In the genomic region with DNA sequence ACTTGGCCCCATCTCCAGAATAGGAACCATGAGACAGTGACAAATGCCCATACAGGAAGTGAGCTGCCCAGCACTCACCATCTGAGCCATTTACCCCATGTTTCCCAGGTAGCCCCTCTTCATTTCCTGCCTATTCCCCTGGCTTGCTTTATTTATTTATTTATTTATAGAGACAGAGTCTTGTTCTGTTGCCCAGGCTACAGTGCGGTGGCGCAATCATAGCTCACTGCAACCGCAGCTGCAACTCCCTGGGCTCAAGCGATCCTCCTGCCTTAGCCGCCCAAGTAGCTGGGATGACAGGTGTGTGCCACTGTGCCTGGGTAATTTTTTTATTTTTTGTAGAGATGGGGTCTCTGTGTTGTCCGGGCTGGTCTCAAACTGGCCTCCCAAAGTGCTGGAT, we compare ENCODE assay signal across 18 cellular contexts.
DNase-seq lines count a peak whose midpoint lies in the region; ATAC-seq and TF ChIP-seq lines count a peak whose summit lies in the region.
"Had no signal": no experiment of that assay in that cellular context is flagged by ENCODE, and none has a peak within 500 bp of the region (broad histone marks: within the 10 kb centered on the region; RNA-seq: fewer than 3 reads in every experiment).

No MANE protein-coding gene starts in this region.

- H4K20me1 ChIP-seq in mammary epithelial cell (ENCODE audit: insufficient read depth, low read length) = no peaks in the 10 kb centered on the region

- H3K4me3 ChIP-seq in thoracic aorta (no peak overlapping the region), mammary epithelial cell (replicated peaks in 1 of 3; ENCODE audit: insufficient read depth in 1 of 3, low read depth in 2 of 3, low read length in 3 of 3) (no peak overlapping the region)
- H3K4me3 ChIP-seq: hepatocyte, lung, smooth muscle cell, thyroid gland had no signal

- H3K9me3 Mint-ChIP-seq in activated CD4-positive, alpha-beta T cell treated with anti-CD3 and anti-CD28 coated beads, Interleukin-2, amount 10 ng/mL, durations not matched to agents 24 days and 14 days = no peaks in the 10 kb centered on the region

- H3K36me3 Mint-ChIP-seq in activated CD4-positive, alpha-beta T cell treated with anti-CD3 and anti-CD28 coated beads, Interleukin-2, amount 10 ng/mL, durations not matched to agents 24 days and 14 days (ENCODE audit: low read depth) = peaks cover 25% of the 10 kb centered on the region

- H3K27me3 ChIP-seq in thoracic aorta (replicated peaks; ENCODE audit: insufficient read depth) = no peaks in the 10 kb centered on the region
- no peaks in the 10 kb centered on the region for H3K27me3 ChIP-seq in mammary epithelial cell (ENCODE audit: insufficient read depth, low read length)
- H3K27me3 ChIP-seq: hepatocyte, thyroid gland had no signal

- in situ Hi-C loops in mammary epithelial cell (cut with MboI; ENCODE audit: low sequenced_read_pairs in 2 of 2) = no loop called here

- TF ChIP-seq CTCF in thoracic aorta (IDR thresholded peaks at IDR 0.05) (no peak), mammary epithelial cell (conservative IDR thresholded peaks at IDR 0.05 in 1 of 2, IDR thresholded peaks at IDR 0.05 in 1 of 2; ENCODE audit: extremely low read depth in 1 of 2, insufficient read depth in 1 of 2, low read depth in 1 of 2, low read length in 2 of 2) (no peak)

- H3K4me1 Mint-ChIP-seq in activated CD4-positive, alpha-beta T cell treated with anti-CD3 and anti-CD28 coated beads, Interleukin-2, amount 10 ng/mL, durations not matched to agents 24 days and 14 days = peaks cover 57% of the 10 kb centered on the region

- no peaks in the 10 kb centered on the region for H3K79me2 ChIP-seq in mammary epithelial cell (ENCODE audit: insufficient read depth, low read length)
- H3K79me2 ChIP-seq: hepatocyte had no signal

- H3K9me3 ChIP-seq in thoracic aorta (no peaks in the 10 kb centered on the region), mammary epithelial cell (replicated peaks; ENCODE audit: insufficient read depth, low read length) (no peaks in the 10 kb centered on the region)
- H3K9me3 ChIP-seq: thyroid gland had no signal

- dilution Hi-C loops in mammary epithelial cell (cut with HindIII; ENCODE audit: low sequenced_read_pairs) = no loop called here

- no TSS peak for BruUV-seq in mammary epithelial cell (replicated peaks; lab: Mats Ljungman, UMichigan)

- H3K27ac Mint-ChIP-seq in activated CD4-positive, alpha-beta T cell treated with anti-CD3 and anti-CD28 coated beads, Interleukin-2, amount 10 ng/mL, durations not matched to agents 24 days and 14 days = no peak overlapping the region

- WGBS in mammary epithelial cell (ENCODE audit: low coverage, missing lambda C conversion rate) = 95% methylated on average over 3 of the region's 6 CpGs

- no peak overlapping the region for H2AFZ ChIP-seq in mammary epithelial cell (ENCODE audit: low read depth, low read length)
- H2AFZ ChIP-seq: hepatocyte had no signal

- H3K27me3 Mint-ChIP-seq in activated CD4-positive, alpha-beta T cell treated with anti-CD3 and anti-CD28 coated beads, Interleukin-2, amount 10 ng/mL, durations not matched to agents 24 days and 14 days = peaks cover 11% of the 10 kb centered on the region

- ATAC-seq in thoracic aorta (ENCODE audit: insufficient number of reproducible peaks, low FRiP score, low read depth) = no peak

- DNase-seq in activated CD4-positive, alpha-beta T cell treated with anti-CD3 and anti-CD28 coated beads, Interleukin-2, amount 10 ng/mL, durations not matched to agents 24 days and 14 days = no peak
- no peak for DNase-seq in activated CD4-positive, alpha-beta T cell treated with anti-CD3 and anti-CD28 coated beads, Interleukin-2, amount 50 U/mL, for 1 hour
- DNase-seq in NOMO-1 treated with DMSO at 0.1 percent for 48 hours (lab: John Stamatoyannopoulos, UW; ENCODE audit: unreplicated experiment) = peak; percentile 74
- peak; percentile 19 for DNase-seq in fibroblast of gingiva (ENCODE audit: low read depth)
- no peak for DNase-seq in thoracic aorta (ENCODE audit: low spot score)
- no peak for DNase-seq in head of caudate nucleus
- DNase-seq in NCI-H446 treated with DMSO at 0.1 percent for 48 hours (lab: John Stamatoyannopoulos, UW) = no peak
- no peak for DNase-seq in mammary epithelial cell
- DNase-seq: activated effector memory CD4-positive, alpha-beta T cell treated with anti-CD3 and anti-CD28 coated beads, Interleukin-2, amount 50 U/mL, for 16 hours; central memory CD4-positive, alpha-beta T cell; NCI-H1436 treated with DMSO at 0.1 percent for 48 hours; NCI-H526 treated with DMSO at 0.1 percent for 48 hours; occipital lobe; thyroid gland had no signal

- H3K9ac ChIP-seq in mammary epithelial cell (ENCODE audit: insufficient read depth, low read length) = no peak overlapping the region

- intact Hi-C loops in activated CD4-positive, alpha-beta T cell treated with anti-CD3 and anti-CD28 coated beads, Interleukin-2, amount 10 ng/mL, durations not matched to agents 24 days and 14 days (cut with micrococcal nuclease) = no loop called here
- intact Hi-C loops in head of caudate nucleus (cut with DNase I) = no loop called here
- intact Hi-C loops in mammary epithelial cell (cut with micrococcal nuclease) = no loop called here

- no peak overlapping the region for H3K4me2 ChIP-seq in mammary epithelial cell (ENCODE audit: insufficient read depth, low read depth, low read length)
- H3K4me2 ChIP-seq: hepatocyte had no signal

- CTCF ChIA-PET in mammary epithelial cell (lab: Charles Lee; ENCODE audit: low non-redundant PET) = no interaction called here

- H3K36me3 ChIP-seq in thoracic aorta = no peaks in the 10 kb centered on the region
- no peaks in the 10 kb centered on the region for H3K36me3 ChIP-seq in mammary epithelial cell (ENCODE audit: insufficient read depth, low read length)
- H3K36me3 ChIP-seq: thyroid gland had no signal

- peak overlapping the region; percentile 81 to 86 for H3K27ac ChIP-seq in thoracic aorta
- no peak overlapping the region for H3K27ac ChIP-seq in mammary epithelial cell (ENCODE audit: insufficient read depth, low read depth, low read length)
- H3K27ac ChIP-seq: epithelial cell of prostate, hepatocyte, thyroid gland had no signal

- peak overlapping the region; percentile 69 for H3K4me3 Mint-ChIP-seq in activated CD4-positive, alpha-beta T cell treated with anti-CD3 and anti-CD28 coated beads, Interleukin-2, amount 10 ng/mL, durations not matched to agents 24 days and 14 days

- H3K4me1 ChIP-seq in thoracic aorta (ENCODE audit: control insufficient read depth in 1 of 2, low read depth in 2 of 2) = peaks cover 30 to 51% of the 10 kb centered on the region in 2 donors
- H3K4me1 ChIP-seq in mammary epithelial cell (ENCODE audit: insufficient read depth, low read length) = no peaks in the 10 kb centered on the region

Comparison
In these comparisons a context has a peak if more than half of its experiments do, and no peak if none do; other contexts are left out.
1. DNase-seq: peak in NOMO-1 treated with DMSO at 0.1 percent for 48 hours (single experiment) and fibroblast of gingiva (single experiment); none in activated CD4-positive, alpha-beta T cell treated with anti-CD3 and anti-CD28 coated beads, Interleukin-2, amount 10 ng/mL, durations not matched to agents 24 days and 14 days (single experiment), activated CD4-positive, alpha-beta T cell treated with anti-CD3 and anti-CD28 coated beads, Interleukin-2, amount 50 U/mL, for 1 hour (single experiment), thoracic aorta (single experiment), head of caudate nucleus (0 of 42), NCI-H446 treated with DMSO at 0.1 percent for 48 hours (single experiment) and mammary epithelial cell (single experiment).